Comparison of ENCODE assay signal across 33 cellular contexts in genomic region chr17:12067425-12067824, GRCh38.
"Had no signal": no experiment of that assay in that cellular context is flagged by ENCODE, and none has a peak within 500 bp of the region (broad histone marks: within the 10 kb centered on the region; RNA-seq: fewer than 3 reads in every experiment).

No MANE protein-coding gene starts in this region.

- H3K27me3 Mint-ChIP-seq: activated B cell treated with CpG ODN at 0.5 μM for 24 hours; activated CD4-positive, alpha-beta memory T cell treated with anti-CD3 and anti-CD28 coated beads for 36 hours; activated CD4-positive, alpha-beta T cell treated with anti-CD3 and anti-CD28 coated beads, Interleukin-2, amount 10 ng/mL, durations not matched to agents 24 days and 14 days; activated CD8-positive, alpha-beta T cell treated with anti-CD3 and anti-CD28 coated beads for 36 hours; activated naive CD8-positive, alpha-beta T cell treated with anti-CD3 and anti-CD28 coated beads for 36 hours; brain had no signal

- H3K27ac ChIP-seq: adrenal gland, ascending aorta, cardiac muscle cell, VCaP had no signal

- H3K27ac Mint-ChIP-seq: activated B cell treated with CpG ODN at 0.5 μM for 24 hours; activated CD4-positive, alpha-beta memory T cell treated with anti-CD3 and anti-CD28 coated beads for 36 hours; activated CD4-positive, alpha-beta T cell treated with anti-CD3 and anti-CD28 coated beads, Interleukin-2, amount 10 ng/mL, durations not matched to agents 24 days and 14 days; activated CD8-positive, alpha-beta T cell treated with anti-CD3 and anti-CD28 coated beads for 36 hours; activated naive CD4-positive, alpha-beta T cell treated with anti-CD3 and anti-CD28 coated beads, Interleukin-2, amount 50 U/mL, for 72 hours; activated naive CD8-positive, alpha-beta T cell treated with anti-CD3 and anti-CD28 coated beads for 36 hours; activated T-helper 2 cell treated with anti-CD3 and anti-CD28 coated beads, Interferon-gamma antibody, Interleukin-2, Interleukin-4, amounts not matched to agents 10 μg/mL and 5 μg/mL and 100 μg/mL, durations not matched to agents 14 hours and 24 hours and 36 hours; brain; T-helper 1 cell treated with Interleukin-12 subunit alpha and Interleukin-12 subunit beta and Interleukin-4 antibody, amounts not matched to agents 30 μg/mL and 1 μg/mL, for 36 hours; T-helper 2 cell treated with Interferon-gamma antibody and Interleukin-4, amounts not matched to agents 5 μg/mL and 100 μg/mL, for 36 hours had no signal

- H3K4me3 Mint-ChIP-seq: activated B cell treated with CpG ODN at 0.5 μM for 24 hours; activated CD4-positive, alpha-beta memory T cell treated with anti-CD3 and anti-CD28 coated beads for 36 hours; activated CD4-positive, alpha-beta T cell treated with anti-CD3 and anti-CD28 coated beads, Interleukin-2, amount 10 ng/mL, durations not matched to agents 24 days and 14 days; activated CD8-positive, alpha-beta T cell treated with anti-CD3 and anti-CD28 coated beads for 36 hours; activated naive CD8-positive, alpha-beta T cell treated with anti-CD3 and anti-CD28 coated beads for 36 hours; brain; T-helper 1 cell treated with Interleukin-12 subunit alpha and Interleukin-12 subunit beta and Interleukin-4 antibody, amounts not matched to agents 30 μg/mL and 1 μg/mL, for 36 hours; T-helper 2 cell treated with Interferon-gamma antibody and Interleukin-4, amounts not matched to agents 5 μg/mL and 100 μg/mL, for 36 hours had no signal

- DNase-seq: activated B cell treated with CpG ODN at 0.5 μM for 24 hours; activated CD4-positive, alpha-beta memory T cell treated with anti-CD3 and anti-CD28 coated beads for 36 hours; activated CD4-positive, alpha-beta T cell treated with anti-CD3 and anti-CD28 coated beads for 4 hours; activated CD4-positive, alpha-beta T cell treated with anti-CD3 and anti-CD28 coated beads, Interleukin-2, amount 10 ng/mL, durations not matched to agents 24 days and 14 days; activated CD4-positive, alpha-beta T cell treated with anti-CD3 and anti-CD28 coated beads, Interleukin-2, amount 50 U/mL, for 1 hour; activated CD4-positive, alpha-beta T cell treated with anti-CD3 and anti-CD28 coated beads, Interleukin-2, amount 50 U/mL, for 4 hours; activated CD4-positive, CD25-positive, alpha-beta regulatory T cell treated with anti-CD3 and anti-CD28 coated beads, Interleukin-2, amount 50 U/mL, for 72 hours; activated CD8-positive, alpha-beta memory T cell treated with anti-CD3 and anti-CD28 coated beads, Interleukin-2, amount 50 U/mL, for 4 hours; activated CD8-positive, alpha-beta T cell treated with anti-CD3 and anti-CD28 coated beads for 36 hours; activated effector memory CD4-positive, alpha-beta T cell treated with Interleukin-2 at 50 U/mL for 16 hours; activated gamma-delta T cell; activated naive CD4-positive, alpha-beta T cell treated with anti-CD3 and anti-CD28 coated beads, Interleukin-2, amount 50 U/mL, for 16 hours; activated naive CD4-positive, alpha-beta T cell treated with Interleukin-2 at 50 U/mL for 16 hours; activated naive CD8-positive, alpha-beta T cell treated with anti-CD3 and anti-CD28 coated beads for 36 hours; activated T-cell treated with anti-CD3 and anti-CD28 coated beads for 4 hours; activated T-cell treated with anti-CD3 and anti-CD28 coated beads, Interleukin-2, amount 50 U/mL, for 1 hour; activated T-cell treated with anti-CD3 and anti-CD28 coated beads, Interleukin-2, amount 50 U/mL, for 48 hours; adrenal gland; amniotic stem cell; anterior cingulate cortex; central memory CD4-positive, alpha-beta T cell; SW 1271; T-helper 1 cell; T-helper 2 cell; T-helper 9 cell had no signal

- H3K9me3 ChIP-seq: adrenal gland, ascending aorta had no signal

- H3K4me1 ChIP-seq: ascending aorta had no signal

- H3K4me3 ChIP-seq: adrenal gland, ascending aorta, cardiac muscle cell had no signal

- H3K27me3 ChIP-seq: adrenal gland, ascending aorta, cardiac muscle cell had no signal

- ATAC-seq: activated CD8-positive, alpha-beta T cell treated with anti-CD3 and anti-CD28 coated beads for 36 hours; activated naive CD4-positive, alpha-beta T cell treated with anti-CD3 and anti-CD28 coated beads, Interleukin-2, amount 50 U/mL, for 72 hours had no signal

- H3K9me3 Mint-ChIP-seq: activated B cell treated with CpG ODN at 0.5 μM for 24 hours; activated CD4-positive, alpha-beta memory T cell treated with anti-CD3 and anti-CD28 coated beads for 36 hours; activated CD8-positive, alpha-beta T cell treated with anti-CD3 and anti-CD28 coated beads for 36 hours; activated naive CD4-positive, alpha-beta T cell treated with anti-CD3 and anti-CD28 coated beads, Interleukin-2, amount 50 U/mL, for 72 hours; activated naive CD8-positive, alpha-beta T cell treated with anti-CD3 and anti-CD28 coated beads for 36 hours; activated T-helper 2 cell treated with anti-CD3 and anti-CD28 coated beads, Interferon-gamma antibody, Interleukin-2, Interleukin-4, amounts not matched to agents 10 μg/mL and 5 μg/mL and 100 μg/mL, durations not matched to agents 14 hours and 24 hours and 36 hours; T-helper 1 cell treated with Interleukin-12 subunit alpha and Interleukin-12 subunit beta and Interleukin-4 antibody, amounts not matched to agents 30 μg/mL and 1 μg/mL, for 36 hours; T-helper 2 cell treated with Interferon-gamma antibody and Interleukin-4, amounts not matched to agents 5 μg/mL and 100 μg/mL, for 36 hours had no signal

- H3K4me1 Mint-ChIP-seq: activated B cell treated with CpG ODN at 0.5 μM for 24 hours; activated CD4-positive, alpha-beta T cell treated with anti-CD3 and anti-CD28 coated beads, Interleukin-2, amount 10 ng/mL, durations not matched to agents 24 days and 14 days; activated naive CD8-positive, alpha-beta T cell treated with anti-CD3 and anti-CD28 coated beads for 36 hours; brain had no signal

- H3K36me3 ChIP-seq: adrenal gland, cardiac muscle cell had no signal
